In the genomic region with DNA sequence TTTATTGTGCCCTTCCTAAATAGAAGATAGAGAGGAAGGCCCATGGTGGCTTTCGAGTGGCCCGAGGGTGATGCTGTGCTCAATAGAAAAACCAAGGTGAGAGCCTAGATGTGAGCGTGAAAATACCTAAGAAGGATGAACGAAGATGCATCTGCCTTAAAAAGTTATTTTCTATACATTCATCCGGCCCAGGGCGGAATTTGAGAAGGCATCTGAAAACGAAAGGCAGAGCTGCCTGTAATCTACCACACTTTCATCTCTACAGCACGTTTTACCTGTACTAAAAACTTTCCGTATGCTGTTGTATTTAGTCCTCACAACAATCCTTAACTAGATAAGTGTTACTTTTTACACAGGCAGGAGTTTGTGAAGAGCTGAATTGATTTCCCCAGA, we compare ENCODE assay signal across 8 cellular contexts. TPM values are rescaled to one million over a fixed set of nuclear protein-coding genes. Genes with fewer than 3 reads are reported as not detected.
A peak's percentile ranks its signal among the peaks of the same experiment; 100 is the strongest.
DNase-seq lines count a peak whose midpoint lies in the region; ATAC-seq and TF ChIP-seq lines count a peak whose summit lies in the region.

No MANE protein-coding gene starts in this region.

- intact Hi-C loops in OCI-LY7 (cut with micrococcal nuclease; ENCODE audit: unreplicated experiment): loop anchor here (5.0 to 10.0 kb wide), 2 partner anchors 480 to 1292 kb away; partner anchors contain the start of genes CEP152, DTWD1 and FAM227B

- 0 out of 2 replicates have a peak overlapping the region, but pooled peaks have one; percentile 17 for H2AFZ ChIP-seq in OCI-LY7 (ENCODE audit: low read length)

- H3K4me1 ChIP-seq in OCI-LY7 (ENCODE audit: insufficient read depth, low read length, poor library complexity, severe bottlenecking) (peaks cover 53% of the 10 kb centered on the region), duodenal mucosa (ENCODE audit: control insufficient read depth in 1 of 2, insufficient read depth in 2 of 2, low read length in 2 of 2) (peaks cover 13 to 23% of the 10 kb centered on the region in 2 donors), rectal smooth muscle tissue (ENCODE audit: control insufficient read depth, insufficient read depth, low read length) (peaks cover 3% of the 10 kb centered on the region)

- CTCF ChIA-PET in OCI-LY7 (lab: Charles Lee; ENCODE audit: unreplicated experiment): no interaction called here

- H4K20me1 ChIP-seq in OCI-LY7 (ENCODE audit: insufficient read depth, low read length): peaks cover 42% of the 10 kb centered on the region

- no peaks in the 10 kb centered on the region for H3K27me3 ChIP-seq in duodenal mucosa (ENCODE audit: control insufficient read depth in 1 of 2, insufficient read depth in 2 of 2, low read length in 2 of 2)
- H3K27me3 ChIP-seq in rectal smooth muscle tissue (ENCODE audit: control insufficient read depth, insufficient read depth, low read length): no peaks in the 10 kb centered on the region

- H3K4me3 ChIP-seq in GM08714 (ENCODE audit: low read length) (peak overlapping the region; percentile 95), OCI-LY7 (ENCODE audit: low read depth, low read length, poor library complexity, severe bottlenecking) (peak overlapping the region; percentile 81), duodenal mucosa (ENCODE audit: low read depth in 1 of 2, low read length in 2 of 2) (peak overlapping the region; percentile 71 to 87), rectal smooth muscle tissue (ENCODE audit: low read length) (peak overlapping the region; percentile 95)

- TF ChIP-seq CTCF in OCI-LY7 (conservative IDR thresholded peaks at IDR 0.05; ENCODE audit: low read length): no peak

- ATAC-seq in HG03135 (IDR thresholded peaks at IDR 0.05; ENCODE audit: unreplicated experiment) (no peak), GM19395 (IDR thresholded peaks at IDR 0.05; ENCODE audit: unreplicated experiment) (no peak)

- H3K27ac ChIP-seq in OCI-LY7 (ENCODE audit: low read depth, low read length, poor library complexity, severe bottlenecking): peak overlapping the region; percentile 83
- no peak overlapping the region for H3K27ac ChIP-seq in duodenal mucosa (ENCODE audit: low read depth, low read length)
- H3K27ac ChIP-seq in rectal smooth muscle tissue (ENCODE audit: low read depth, low read length): no peak overlapping the region
- no peak overlapping the region for H3K27ac ChIP-seq in substantia nigra (ENCODE audit: low read depth, low read length, poor library complexity, severe bottlenecking)

- DNase-seq in OCI-LY7 (ENCODE audit: low spot score): peak; percentile 39
- no peak for DNase-seq in substantia nigra (lab: John Stamatoyannopoulos, UW)
- no peak for DNase-seq in hippocampal formation (lab: John Stamatoyannopoulos, UW)

- POLR2A ChIA-PET in OCI-LY7 (lab: Charles Lee): interaction anchor here (0.6 to 1.6 kb wide), 7 partner anchors 8 to 850 kb away, joined by 3 to 6 read pairs (median 3); partner anchors contain the start of gene CEP152

- no peaks in the 10 kb centered on the region for H3K9me2 ChIP-seq in OCI-LY7 (ENCODE audit: insufficient read depth, low read length)

- BruUV-seq in OCI-LY7 (replicated peaks; lab: Mats Ljungman, UMichigan): TSS peak; percentile 68

- H3K9ac ChIP-seq in duodenal mucosa (ENCODE audit: low read depth in 1 of 2, low read length in 2 of 2) (peak overlapping the region in 1 of 2 donors; percentile 43), rectal smooth muscle tissue (ENCODE audit: low read length) (no peak overlapping the region)

- H3K36me3 ChIP-seq in OCI-LY7 (ENCODE audit: insufficient read depth, low read length) (peaks cover 78% of the 10 kb centered on the region), duodenal mucosa (ENCODE audit: control insufficient read depth in 1 of 2, insufficient read depth in 2 of 2, low read length in 2 of 2) (peaks cover 18 to 21% of the 10 kb centered on the region in 2 donors), rectal smooth muscle tissue (ENCODE audit: control insufficient read depth, insufficient read depth, low read length) (peaks cover 9% of the 10 kb centered on the region)

- peak overlapping the region; percentile 92 for H3K4me2 ChIP-seq in OCI-LY7 (ENCODE audit: low read length)

- H3K9me3 ChIP-seq in OCI-LY7 (ENCODE audit: low read length) (no peaks in the 10 kb centered on the region), duodenal mucosa (ENCODE audit: control insufficient read depth in 1 of 2, low read length in 2 of 2) (no peaks in the 10 kb centered on the region)

- H3K79me2 ChIP-seq in OCI-LY7 (ENCODE audit: insufficient read depth, low read depth, low read length): peaks cover 86% of the 10 kb centered on the region

RNA-seq across cellular contexts. Expression of gene DUT, which starts 1.4 kb away (rescaled TPM):
- total RNA-seq in OCI-LY7 (2014; rRNA removed; shearing (Covaris generic)): 131 and 137 TPM in 2 replicates
- total RNA-seq in OCI-LY7 (2022): 329 and 350 TPM in 2 replicates
